In the genomic region with DNA sequence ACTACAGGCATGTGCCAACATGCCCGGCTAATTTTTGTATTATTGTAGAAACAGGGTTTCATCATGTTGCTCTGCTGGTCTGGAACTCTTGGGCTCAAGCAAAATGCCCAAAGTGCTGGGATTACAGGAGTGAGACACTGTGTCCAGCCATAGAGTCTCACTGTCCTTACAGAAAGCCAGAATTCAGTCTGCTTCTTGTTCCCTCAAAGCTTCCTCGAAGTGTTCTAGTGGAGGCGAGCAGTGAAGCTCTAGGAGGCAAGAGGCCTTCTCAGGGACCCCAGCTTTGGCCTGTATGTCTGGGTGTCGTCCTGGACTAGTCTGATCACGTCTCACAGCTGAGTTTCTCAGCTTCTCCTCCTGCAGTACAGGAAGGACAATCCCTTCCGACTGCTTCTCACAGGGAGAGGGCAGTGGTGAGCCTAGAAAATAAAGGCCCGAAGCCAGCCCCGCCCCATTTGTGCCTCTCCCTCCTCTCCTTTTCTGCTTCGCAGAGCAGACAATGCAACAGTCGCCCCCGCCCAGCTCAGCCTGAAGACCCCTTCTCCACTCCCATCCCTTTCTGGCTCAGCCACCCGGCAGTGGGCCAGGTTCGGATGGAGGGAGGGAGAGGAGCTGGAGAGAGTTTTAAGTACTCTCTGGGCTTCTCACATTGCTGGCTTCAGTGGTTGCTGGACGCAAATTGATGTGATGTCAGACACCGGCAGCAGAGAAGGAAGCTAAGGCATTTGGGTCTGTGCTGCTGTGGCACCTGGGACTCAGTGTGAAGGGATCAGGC, we compare ENCODE assay signal across 8 cellular contexts. TPM values are rescaled to one million over a fixed set of nuclear protein-coding genes. Genes with fewer than 3 reads are reported as not detected.
DNase-seq lines count a peak whose midpoint lies in the region; ATAC-seq, FAIRE-seq and TF ChIP-seq lines count a peak whose summit lies in the region.

No MANE protein-coding gene starts in this region.

- TF ChIP-seq CTCF in D721Med (IDR thresholded peaks at IDR 0.05; ENCODE audit: insufficient read depth, missing control alignments) = peak; percentile 45
- peak; percentile 64 for TF ChIP-seq CTCF in SK-N-SH (IDR thresholded peaks at IDR 0.05)
- TF ChIP-seq CTCF in left ventricle myocardium inferior (IDR thresholded peaks at IDR 0.05; ENCODE audit: borderline replicate concordance) = peak; percentile 67

- FAIRE-seq in D721Med (lab: Jason Lieb, UNC) = no peak

- H3K9me3 ChIP-seq in GM23248 (ENCODE audit: low read depth) (no peaks in the 10 kb centered on the region), SK-N-SH (no peaks in the 10 kb centered on the region), left ventricle myocardium inferior (replicated peaks) (no peaks in the 10 kb centered on the region)

- TF ChIP-seq EP300 in SK-N-SH (IDR thresholded peaks at IDR 0.05; ENCODE audit: borderline replicate concordance in 1 of 2, low read depth in 1 of 2, low read length in 1 of 2) = no peak

- peak overlapping the region; percentile 79 for H3K27ac ChIP-seq in GM23248
- peak overlapping the region; percentile 60 to 69 for H3K27ac ChIP-seq in SK-N-SH (ENCODE audit: low read depth in 2 of 2, low read length in 1 of 2)
- H3K27ac ChIP-seq in left ventricle myocardium inferior (replicated peaks) = peak overlapping the region; percentile 87

- 0 to 1% methylated on average over 12 of the region's 15 CpGs for WGBS in GM23248 (ENCODE audit: low coverage in 1 of 2, low lambda C conversion rate in 2 of 2, missing lambda C conversion rate in 2 of 2), 2 experiments
- 2% methylated on average over 15 of the region's 15 CpGs for WGBS in SK-N-SH (ENCODE audit: low lambda C conversion rate)

- H3K4me3 ChIP-seq in GM23248 = peak overlapping the region; percentile 65
- H3K4me3 ChIP-seq in SK-N-SH (ENCODE audit: low read depth in 2 of 2, low read length in 1 of 2) = peak overlapping the region; percentile 9; a peak in 1 of 4 replicates
- H3K4me3 ChIP-seq in left ventricle myocardium inferior = peak overlapping the region; percentile 57

- peak overlapping the region; percentile 75 for H3K9ac ChIP-seq in GM23248
- H3K9ac ChIP-seq in SK-N-SH = peak overlapping the region; percentile 65

- H3F3A ChIP-seq in GM23248 (ENCODE audit: insufficient read depth) (no peaks in the 10 kb centered on the region), SK-N-SH (replicated peaks; ENCODE audit: insufficient read depth) (peaks cover 4% of the 10 kb centered on the region)

- CTCF ChIA-PET in SK-N-SH (lab: Yijun Ruan, JAX) = interaction anchor here (0.7 to 1.8 kb wide), 15 partner anchors 9 to 508 kb away, joined by 3 to 14 read pairs (median 5); partner anchors contain the start of genes RPL10, SLC10A3 and TAFAZZIN

- ATAC-seq in HG03469 (IDR thresholded peaks at IDR 0.05; ENCODE audit: unreplicated experiment) = no peak

- H2AFZ ChIP-seq in GM23248 (peak overlapping the region; percentile 78), SK-N-SH (ENCODE audit: low read depth) (0 out of 2 replicates have a peak overlapping the region, but pooled peaks have one; percentile 58)

- no peaks in the 10 kb centered on the region for H3K9me2 ChIP-seq in GM23248 (ENCODE audit: insufficient read depth)
- no peaks in the 10 kb centered on the region for H3K9me2 ChIP-seq in SK-N-SH

- intact Hi-C loops in left ventricle myocardium inferior (cut with micrococcal nuclease) (no loop called here), posterior cingulate gyrus (cut with DNase I) (no loop called here)

- no peaks in the 10 kb centered on the region for H3K36me3 ChIP-seq in GM23248 (ENCODE audit: low read depth)
- no peaks in the 10 kb centered on the region for H3K36me3 ChIP-seq in SK-N-SH (replicated peaks in 1 of 2; ENCODE audit: control insufficient read depth in 1 of 2, insufficient read depth in 2 of 2, low read length in 1 of 2)
- no peaks in the 10 kb centered on the region for H3K36me3 ChIP-seq in left ventricle myocardium inferior

- H3K4me1 ChIP-seq in GM23248 (ENCODE audit: insufficient read depth) (no peaks in the 10 kb centered on the region), SK-N-SH (ENCODE audit: control insufficient read depth in 1 of 2, insufficient read depth in 2 of 2, low read depth in 1 of 2, low read length in 1 of 2) (peaks cover 3 to 4% of the 10 kb centered on the region in 2 experiments; a peak in 2 of 4 replicates), left ventricle myocardium inferior (peaks cover 5% of the 10 kb centered on the region)

- H3K79me2 ChIP-seq in GM23248 (ENCODE audit: insufficient read depth) (no peaks in the 10 kb centered on the region), SK-N-SH (ENCODE audit: insufficient read depth) (no peaks in the 10 kb centered on the region)

- H3K4me2 ChIP-seq in GM23248 (ENCODE audit: unreplicated experiment) (peak overlapping the region; percentile 89), SK-N-SH (peak overlapping the region; percentile 65)

- peak; percentile 40 for TF ChIP-seq RAD21 in SK-N-SH (IDR thresholded peaks at IDR 0.05; ENCODE audit: low read length)

- POLR2A ChIA-PET in SK-N-SH (lab: Yijun Ruan, JAX) = interaction anchor here (0.8 to 1.7 kb wide), 12 partner anchors 9 to 129 kb away, joined by 3 to 6 read pairs (median 4); partner anchors contain the start of genes IKBKG, LAGE3, RPL10 and TAFAZZIN

- H4K20me1 ChIP-seq in GM23248 (ENCODE audit: insufficient read depth) (no peaks in the 10 kb centered on the region), SK-N-SH (ENCODE audit: insufficient read depth) (no peaks in the 10 kb centered on the region)

- in situ Hi-C loops in GM23248 (cut with MboI) = no loop called here

- peak; percentile 40 for DNase-seq in D721Med (ENCODE audit: insufficient read length, low spot score)
- peak; percentile 83 for DNase-seq in GM23248
- DNase-seq in NCI-H1092 (lab: John Stamatoyannopoulos, UW) = peak; percentile 74
- peak; percentile 72 for DNase-seq in SK-N-SH
- peak; percentile 72 for DNase-seq in amniotic epithelial cell (ENCODE audit: low read depth)
- DNase-seq in left ventricle myocardium inferior = peak; percentile 78
- peak; percentile 49 to 96 (median 72) for DNase-seq in posterior cingulate gyrus

- H3K27me3 ChIP-seq in GM23248 (replicated peaks; ENCODE audit: insufficient read depth) = no peaks in the 10 kb centered on the region
- H3K27me3 ChIP-seq in SK-N-SH (ENCODE audit: insufficient read depth) = peaks cover 18% of the 10 kb centered on the region; the same call in 1 of the 2 replicates
- no peaks in the 10 kb centered on the region for H3K27me3 ChIP-seq in left ventricle myocardium inferior (ENCODE audit: low read depth)

TF ChIP-seq in SK-N-SH, 30 proteins besides CTCF, POLR2A, EP300 and RAD21 (continues in another document):
- TF ChIP-seq TAF1 (IDR thresholded peaks at IDR 0.05; ENCODE audit: borderline replicate concordance, low read depth, low read length) = no peak; the same call in 1 of the 2 replicates
- no peak for TF ChIP-seq CHD2 (IDR thresholded peaks at IDR 0.05; ENCODE audit: low read length, partially characterized antibody)
- no peak for TF ChIP-seq FOXM1 (IDR thresholded peaks at IDR 0.05; ENCODE audit: low read depth)
- TF ChIP-seq, protein P1, sequence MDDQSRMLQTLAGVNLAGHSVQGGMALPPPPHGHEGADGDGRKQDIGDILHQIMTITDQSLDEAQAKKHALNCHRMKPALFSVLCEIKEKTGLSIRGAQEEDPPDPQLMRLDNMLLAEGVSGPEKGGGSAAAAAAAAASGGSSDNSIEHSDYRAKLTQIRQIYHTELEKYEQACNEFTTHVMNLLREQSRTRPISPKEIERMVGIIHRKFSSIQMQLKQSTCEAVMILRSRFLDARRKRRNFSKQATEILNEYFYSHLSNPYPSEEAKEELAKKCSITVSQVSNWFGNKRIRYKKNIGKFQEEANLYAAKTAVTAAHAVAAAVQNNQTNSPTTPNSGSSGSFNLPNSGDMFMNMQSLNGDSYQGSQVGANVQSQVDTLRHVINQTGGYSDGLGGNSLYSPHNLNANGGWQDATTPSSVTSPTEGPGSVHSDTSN (IDR thresholded peaks at IDR 0.05) = 0 out of 2 replicates have a peak, but pooled peaks have one; percentile 34
- TF ChIP-seq JUND (IDR thresholded peaks at IDR 0.05) = no peak
- no peak for TF ChIP-seq NRF1 (IDR thresholded peaks at IDR 0.05; ENCODE audit: low read depth, low read length)
- no peak for TF ChIP-seq TCF12 (IDR thresholded peaks at IDR 0.05)

RNA-seq across cellular contexts. Expression of gene FAM3A, which starts 11.1 kb away (rescaled TPM):
- 27.8 and 43.6 TPM in 2 replicates for total RNA-seq in GM23248 (2014; rRNA removed; shearing (Covaris generic))
- polyA plus RNA-seq in GM23248 (2016; fragmentation: Nextera tagmentation; extraction: Ambion mirVana) (35.2 and 35.7 TPM in 2 replicates), SK-N-SH (2012; rRNA removed) (36.7 and 42.1 TPM in 2 replicates)
- polyA plus RNA-seq in SK-N-SH (2012; cell fraction: cytosol; rRNA removed) = 17.2 and 28.6 TPM in 2 replicates
- 81.3 and 93.7 TPM in 2 replicates for polyA plus RNA-seq in SK-N-SH (2012; cell fraction: nucleus; rRNA removed)
- 52.0 TPM for total RNA-seq in left ventricle myocardium inferior

RNA-seq across cellular contexts. Expression of gene G6PD, which starts 19.6 kb away (rescaled TPM):
- 55.0 and 66.0 TPM in 2 replicates for total RNA-seq in GM23248 (2014; rRNA removed; shearing (Covaris generic))
- polyA plus RNA-seq in GM23248 (2016; fragmentation: Nextera tagmentation; extraction: Ambion mirVana) = 42.5 and 44.3 TPM in 2 replicates
- polyA plus RNA-seq in SK-N-SH (2012; rRNA removed) = 70.1 and 131 TPM in 2 replicates
- 45.2 and 75.3 TPM in 2 replicates for polyA plus RNA-seq in SK-N-SH (2012; cell fraction: cytosol; rRNA removed)
- polyA plus RNA-seq in SK-N-SH (2012; cell fraction: nucleus; rRNA removed) = 192 and 210 TPM in 2 replicates
- 10.9 TPM for total RNA-seq in left ventricle myocardium inferior

RNA-seq across cellular contexts. Expression of gene IKBKG, which starts 20.3 kb away (rescaled TPM):
- total RNA-seq in GM23248 (2014; rRNA removed; shearing (Covaris generic)) = 18.0 and 25.9 TPM in 2 replicates
- polyA plus RNA-seq in GM23248 (2016; fragmentation: Nextera tagmentation; extraction: Ambion mirVana) (26.2 and 29.5 TPM in 2 replicates), SK-N-SH (2012; rRNA removed) (32.5 and 36.4 TPM in 2 replicates)
- 14.5 and 21.4 TPM in 2 replicates for polyA plus RNA-seq in SK-N-SH (2012; cell fraction: cytosol; rRNA removed)
- polyA plus RNA-seq in SK-N-SH (2012; cell fraction: nucleus; rRNA removed) = 84.0 and 110 TPM in 2 replicates
- total RNA-seq in left ventricle myocardium inferior = 14.8 TPM

RNA-seq across cellular contexts. Expression of gene SLC10A3, which starts 36.7 kb away (rescaled TPM):
- 48.3 and 61.0 TPM in 2 replicates for total RNA-seq in GM23248 (2014; rRNA removed; shearing (Covaris generic))
- polyA plus RNA-seq in GM23248 (2016; fragmentation: Nextera tagmentation; extraction: Ambion mirVana) (49.4 and 50.8 TPM in 2 replicates), SK-N-SH (2012; rRNA removed) (28.4 and 29.7 TPM in 2 replicates)
- polyA plus RNA-seq in SK-N-SH (2012; cell fraction: cytosol; rRNA removed) = 11.5 and 21.2 TPM in 2 replicates
- 18.8 and 19.4 TPM in 2 replicates for polyA plus RNA-seq in SK-N-SH (2012; cell fraction: nucleus; rRNA removed)
- 10.4 TPM for total RNA-seq in left ventricle myocardium inferior

RNA-seq across cellular contexts. Expression of gene UBL4A, which starts 40.7 kb away (rescaled TPM):
- 36.8 and 53.0 TPM in 2 replicates for total RNA-seq in GM23248 (2014; rRNA removed; shearing (Covaris generic))
- polyA plus RNA-seq in GM23248 (2016; fragmentation: Nextera tagmentation; extraction: Ambion mirVana) (42.4 and 45.2 TPM in 2 replicates), SK-N-SH (2012; rRNA removed) (27.4 and 27.8 TPM in 2 replicates)
- 14.0 and 22.7 TPM in 2 replicates for polyA plus RNA-seq in SK-N-SH (2012; cell fraction: cytosol; rRNA removed)
- polyA plus RNA-seq in SK-N-SH (2012; cell fraction: nucleus; rRNA removed) = 15.0 and 21.3 TPM in 2 replicates
- 60.2 TPM for total RNA-seq in left ventricle myocardium inferior

Comparison
In these comparisons a context has a peak if more than half of its experiments do, and no peak if none do; other contexts are left out.
1. H3K4me3 ChIP-seq: peak in every context shown above with its lines; median percentile 65 in GM23248; 57 in left ventricle myocardium inferior; 9 in SK-N-SH.